In genomic region chr3:28347374-28348285, GRCh38 we compare ENCODE assay signal across 8 cellular contexts. TPM values are rescaled to one million over a fixed set of nuclear protein-coding genes. Genes with fewer than 3 reads are reported as not detected.
DNase-seq lines count a peak whose midpoint lies in the region; ATAC-seq, FAIRE-seq and TF ChIP-seq lines count a peak whose summit lies in the region.

No MANE protein-coding gene starts in this region.

- peak overlapping the region; percentile 86 for H3K9ac ChIP-seq in HepG2 (ENCODE audit: insufficient read depth, low read depth, low read length)

- no peaks in the 10 kb centered on the region for H3K27me3 ChIP-seq in DOHH2 (ENCODE audit: control insufficient read depth, low read length)
- H3K27me3 ChIP-seq in HepG2 (ENCODE audit: control insufficient read depth in 1 of 2, insufficient read depth in 2 of 2, low read length in 2 of 2) = no peaks in the 10 kb centered on the region
- H3K27me3 ChIP-seq in thoracic aorta (replicated peaks; ENCODE audit: insufficient read depth) = no peaks in the 10 kb centered on the region

- H3K9me2 ChIP-seq in DOHH2 (replicated peaks; ENCODE audit: control insufficient read depth, low read length) = no peaks in the 10 kb centered on the region

- peak overlapping the region; percentile 86 for H3K4me2 ChIP-seq in DOHH2 (ENCODE audit: low read length)
- peak overlapping the region; percentile 76 for H3K4me2 ChIP-seq in HepG2 (ENCODE audit: low read depth, low read length)

- intact Hi-C loops in HepG2 (cut with micrococcal nuclease; ENCODE audit: unreplicated experiment) = loop anchor here (5.0 to 10.0 kb wide), 3 partner anchors 105 to 985 kb away; partner anchors contain the start of gene CMC1

- peaks cover 55% of the 10 kb centered on the region for H3K79me2 ChIP-seq in DOHH2 (ENCODE audit: control insufficient read depth, low read length)
- H3K79me2 ChIP-seq in HepG2 (ENCODE audit: insufficient read depth, low read length) = peaks cover 57% of the 10 kb centered on the region

- in situ Hi-C loops in T47D (cut with HindIII; ENCODE audit: low pct_unique_long_range_greater_than_20kb, low sequenced_read_pairs) = no loop called here
- in situ Hi-C loops in HepG2 (cut with HindIII; ENCODE audit: extremely low pct_ligation_motif_present, low pct_unique_long_range_greater_than_20kb) = no loop called here

- ATAC-seq in HepG2 (peak; percentile 1; the same call in 2 of the 3 replicates), thoracic aorta (ENCODE audit: insufficient number of reproducible peaks, low FRiP score, low read depth) (no peak), HG03280 (IDR thresholded peaks at IDR 0.05; ENCODE audit: unreplicated experiment) (no peak), GM18502 (IDR thresholded peaks at IDR 0.05; ENCODE audit: poor library complexity, unreplicated experiment) (no peak)

- peak; percentile 95 for DNase-seq in MV-4-11 (lab: John Stamatoyannopoulos, UW)
- peak; percentile 1 to 15 for DNase-seq in T47D (ENCODE audit: low read depth in 1 of 2, low spot score in 1 of 2)
- no peak for DNase-seq in HepG2 (ENCODE audit: low spot score)
- no peak for DNase-seq in thoracic aorta (ENCODE audit: low spot score)
- no peak for DNase-seq in RPMI8226

- POLR2A ChIA-PET in HepG2 (lab: Yijun Ruan, JAX) = interaction anchor here (1.2 to 1.9 kb wide), 7 partner anchors 8 to 667 kb away, joined by 4 to 11 read pairs (median 6); partner anchors contain the start of gene EOMES

- no peak overlapping the region for H2AFZ ChIP-seq in HepG2 (ENCODE audit: low read length)

- H3K9me3 ChIP-seq in DOHH2 (ENCODE audit: control insufficient read depth, insufficient read depth, low read length) (no peaks in the 10 kb centered on the region), HepG2 (ENCODE audit: low read length) (no peaks in the 10 kb centered on the region), thoracic aorta (peaks cover under 1% of the 10 kb centered on the region)

- TF ChIP-seq RAD21 in HepG2 (CRISPR knock-in tag; IDR thresholded peaks at IDR 0.05) = no peak

- H3K27ac ChIP-seq in DOHH2 (ENCODE audit: low read depth, low read length) = no peak overlapping the region
- H3K27ac ChIP-seq in HepG2 (ENCODE audit: extremely low read length, insufficient read depth, low read length) = peak overlapping the region; percentile 96
- H3K27ac ChIP-seq in thoracic aorta = peak overlapping the region; percentile 98 to 99

- FAIRE-seq in HepG2 (lab: Jason Lieb, UNC) = no peak

- peaks cover 2% of the 10 kb centered on the region; the same call in 1 of the 2 replicates for H3K36me3 ChIP-seq in DOHH2 (ENCODE audit: control insufficient read depth, low read length)
- H3K36me3 ChIP-seq in HepG2 (replicated peaks in 1 of 2; ENCODE audit: control insufficient read depth in 1 of 2, insufficient read depth in 2 of 2, low read length in 2 of 2) = no peaks in the 10 kb centered on the region
- no peaks in the 10 kb centered on the region for H3K36me3 ChIP-seq in thoracic aorta

- no peak for TF ChIP-seq EP300 in HepG2 (IDR thresholded peaks at IDR 0.05; ENCODE audit: low read depth in 2 of 2, low read length in 2 of 2)
- no peak for TF ChIP-seq EP300 in HepG2 (CRISPR knock-in tag; IDR thresholded peaks at IDR 0.05; ENCODE audit: borderline replicate concordance)

- 0 out of 2 replicates have a peak, but pooled peaks cover 2% of the 10 kb centered on the region for H3F3A ChIP-seq in DOHH2 (ENCODE audit: control insufficient read depth, insufficient read depth)

- H3K4me1 ChIP-seq in DOHH2 (ENCODE audit: control insufficient read depth, low read length) = peaks cover 37% of the 10 kb centered on the region
- H3K4me1 ChIP-seq in HepG2 (ENCODE audit: insufficient read depth, low read length) = peaks cover 48% of the 10 kb centered on the region
- peaks cover 20 to 48% of the 10 kb centered on the region in 2 donors for H3K4me1 ChIP-seq in thoracic aorta (ENCODE audit: control insufficient read depth in 1 of 2, low read depth in 2 of 2)

- TSS peak; percentile 50 for BruUV-seq in HepG2 (replicated peaks; lab: Mats Ljungman, UMichigan)

- TF ChIP-seq POLR2A in HepG2 (IDR thresholded peaks at IDR 0.05; ENCODE audit: insufficient read depth in 1 of 2, low read depth in 2 of 2, low read length in 2 of 2) = no peak

- 9% methylated on average over 17 of the region's 17 CpGs for WGBS in HepG2 (ENCODE audit: low lambda C conversion rate)

- TF ChIP-seq CTCF in DOHH2 (IDR thresholded peaks at IDR 0.05; ENCODE audit: low read depth, low read length, poor library complexity, severe bottlenecking) = no peak
- TF ChIP-seq CTCF in HepG2 (CRISPR knock-in tag; IDR thresholded peaks at IDR 0.05) = no peak
- no peak for TF ChIP-seq CTCF in thoracic aorta (IDR thresholded peaks at IDR 0.05)

- CTCF ChIA-PET in HepG2 (lab: Yijun Ruan, JAX; ENCODE audit: low intra/inter-chr PET ratio, low total read pairs) = no interaction called here

- no peaks in the 10 kb centered on the region for H4K20me1 ChIP-seq in DOHH2 (ENCODE audit: control insufficient read depth, insufficient read depth, low read depth, low read length)
- peaks cover 6% of the 10 kb centered on the region; the same call in 1 of the 2 replicates for H4K20me1 ChIP-seq in HepG2 (ENCODE audit: insufficient read depth, low read length)

- H3K4me3 ChIP-seq in DOHH2 (ENCODE audit: low read length) = peak overlapping the region; percentile 96
- peak overlapping the region; percentile 76 to 94 (median 93) for H3K4me3 ChIP-seq in HepG2 (replicated peaks in 1 of 3; ENCODE audit: insufficient read depth in 1 of 3, low read depth in 2 of 3, low read length in 3 of 3)
- peak overlapping the region; percentile 88 for H3K4me3 ChIP-seq in thoracic aorta

TF ChIP-seq in HepG2, 621 proteins besides CTCF, POLR2A, EP300 and RAD21 (continues in another document):
- no peak for TF ChIP-seq ZNF468 (CRISPR knock-in tag; IDR thresholded peaks at IDR 0.05)
- TF ChIP-seq ZNF629 (CRISPR knock-in tag; conservative IDR thresholded peaks at IDR 0.05) = peak; percentile 75
- TF ChIP-seq CEBPG (CRISPR knock-in tag; IDR thresholded peaks at IDR 0.05) = peak; percentile 50; the same call in 1 of the 2 replicates
- TF ChIP-seq ARNT (IDR thresholded peaks at IDR 0.05) = no peak
- no peak for TF ChIP-seq GTF3A (CRISPR knock-in tag; conservative IDR thresholded peaks at IDR 0.05)
- 0 out of 2 replicates have a peak, but pooled peaks have one; percentile 21 for TF ChIP-seq BCL6 (CRISPR knock-in tag; IDR thresholded peaks at IDR 0.05)
- TF ChIP-seq CREB1 (IDR thresholded peaks at IDR 0.05) = no peak
- TF ChIP-seq CREB1 (CRISPR knock-in tag; IDR thresholded peaks at IDR 0.05) = no peak

RNA-seq across cellular contexts. Expression of gene ZCWPW2, which starts 0.9 kb away (rescaled TPM):
- total RNA-seq in HepG2 (2016; rRNA removed; fragmentation: Illumina TruSeq; extraction: Trizol) (0.46 and 0.53 TPM in 2 replicates), thoracic aorta (1 to 10 TPM in 1 of 2 donors, under 1 TPM in 1; 0.81 to 2.7 TPM)
- 0.18 and 0.30 TPM in 2 replicates for total RNA-seq in HepG2 (2016; cell fraction: cytosol; rRNA removed; fragmentation: Illumina TruSeq; extraction: Trizol; ENCODE audit: low read depth)
- 0.35 and 0.40 TPM in 2 replicates for total RNA-seq in HepG2 (2016; cell fraction: insoluble cytoplasmic fraction; rRNA removed; fragmentation: Illumina TruSeq; extraction: Trizol)
- 0.15 TPM in 1 of 2 replicates, not detected in the other for total RNA-seq in HepG2 (2016; cell fraction: membrane; rRNA removed; fragmentation: Illumina TruSeq; extraction: Trizol)
- total RNA-seq in HepG2 (2016; cell fraction: nucleus; rRNA removed; fragmentation: Illumina TruSeq; extraction: Trizol) = 0.22 and 0.72 TPM in 2 replicates
- polyA plus RNA-seq in HepG2 (2011; rRNA removed) = 0.14 and 0.17 TPM in 2 replicates
- 0.14 TPM in 1 of 2 replicates, not detected in the other for polyA plus RNA-seq in HepG2 (2011; cell fraction: cytosol; rRNA removed)
- 0.19 TPM in 1 of 2 replicates, not detected in the other for polyA plus RNA-seq in HepG2 (2011; cell fraction: nucleus; rRNA removed)
- 0.25 and 0.43 TPM in 2 replicates for polyA plus RNA-seq in HepG2 (2012)
- polyA plus RNA-seq in HepG2 (2016; cell fraction: cytosol; fragmentation: Illumina TruSeq; extraction: Trizol; ENCODE audit: low read depth) = 0.19 TPM in 1 of 2 replicates, not detected in the other
- 0.25 and 0.34 TPM in 2 replicates for polyA plus RNA-seq in HepG2 (2016; cell fraction: insoluble cytoplasmic fraction; fragmentation: Illumina TruSeq; extraction: Trizol; ENCODE audit: low read depth)
- 0.27 TPM in 1 of 2 replicates, not detected in the other for polyA plus RNA-seq in HepG2 (2016; cell fraction: membrane; fragmentation: Illumina TruSeq; extraction: Trizol; ENCODE audit: low read depth)
- not detected in 2 replicates for polyA plus RNA-seq in HepG2 (2016; cell fraction: nucleus; fragmentation: Illumina TruSeq; extraction: Trizol; ENCODE audit: insufficient read depth, low read depth)
- 0.34 TPM in 1 of 2 replicates, not detected in the other for polyA minus RNA-seq in HepG2 (2011; rRNA and poly(A)+ RNA removed; ENCODE audit: low replicate concordance)
- polyA minus RNA-seq in HepG2 (2011; cell fraction: cytosol; rRNA and poly(A)+ RNA removed) = not detected in 2 replicates
- polyA minus RNA-seq in HepG2 (2011; cell fraction: nucleus; rRNA and poly(A)+ RNA removed) = 1.1 TPM in 1 of 2 replicates, not detected in the other

RNA-seq across cellular contexts. Expression of gene AZI2, which starts 1.0 kb away (rescaled TPM):
- total RNA-seq in HepG2 (2016; rRNA removed; fragmentation: Illumina TruSeq; extraction: Trizol) = 43.7 and 48.4 TPM in 2 replicates
- total RNA-seq in HepG2 (2016; cell fraction: cytosol; rRNA removed; fragmentation: Illumina TruSeq; extraction: Trizol; ENCODE audit: low read depth) = 20.5 and 21.3 TPM in 2 replicates
- total RNA-seq in HepG2 (2016; cell fraction: insoluble cytoplasmic fraction; rRNA removed; fragmentation: Illumina TruSeq; extraction: Trizol) = 44.0 and 46.7 TPM in 2 replicates
- total RNA-seq in HepG2 (2016; cell fraction: membrane; rRNA removed; fragmentation: Illumina TruSeq; extraction: Trizol) = 52.1 and 54.6 TPM in 2 replicates
- total RNA-seq in HepG2 (2016; cell fraction: nucleus; rRNA removed; fragmentation: Illumina TruSeq; extraction: Trizol) = 36.4 and 39.6 TPM in 2 replicates
- 38.2 and 49.8 TPM in 2 replicates for polyA plus RNA-seq in HepG2 (2011; rRNA removed)
- polyA plus RNA-seq in HepG2 (2011; cell fraction: cytosol; rRNA removed) = 22.8 and 24.7 TPM in 2 replicates
- 38.0 and 42.2 TPM in 2 replicates for polyA plus RNA-seq in HepG2 (2011; cell fraction: nucleus; rRNA removed)
- polyA plus RNA-seq in HepG2 (2012) = 45.5 and 51.6 TPM in 2 replicates
- polyA plus RNA-seq in HepG2 (2016; cell fraction: cytosol; fragmentation: Illumina TruSeq; extraction: Trizol; ENCODE audit: low read depth) = 23.5 and 30.9 TPM in 2 replicates
- 59.9 and 65.2 TPM in 2 replicates for polyA plus RNA-seq in HepG2 (2016; cell fraction: insoluble cytoplasmic fraction; fragmentation: Illumina TruSeq; extraction: Trizol; ENCODE audit: low read depth)
- polyA plus RNA-seq in HepG2 (2016; cell fraction: membrane; fragmentation: Illumina TruSeq; extraction: Trizol; ENCODE audit: low read depth) = 52.0 and 57.2 TPM in 2 replicates
- 46.5 and 51.3 TPM in 2 replicates for polyA plus RNA-seq in HepG2 (2016; cell fraction: nucleus; fragmentation: Illumina TruSeq; extraction: Trizol; ENCODE audit: insufficient read depth, low read depth)
- polyA minus RNA-seq in HepG2 (2011; rRNA and poly(A)+ RNA removed; ENCODE audit: low replicate concordance) = 9.4 and 12.6 TPM in 2 replicates
- 26.1 and 30.8 TPM in 2 replicates for polyA minus RNA-seq in HepG2 (2011; cell fraction: cytosol; rRNA and poly(A)+ RNA removed)
- 90.8 and 117 TPM in 2 replicates for polyA minus RNA-seq in HepG2 (2011; cell fraction: nucleus; rRNA and poly(A)+ RNA removed)
- total RNA-seq in thoracic aorta = 10 to 100 TPM; 32.2 to 79.8 TPM

Comparison
In these comparisons a context has a peak if more than half of its experiments do, and no peak if none do; other contexts are left out.
1. DNase-seq: peak in MV-4-11 (single experiment) and T47D (2 of 2); none in HepG2 (single experiment), thoracic aorta (single experiment) and RPMI8226 (single experiment).
2. Peak in every context shown above with its lines, with median percentiles within 50 percentile points of each other: H3K4me3 ChIP-seq.